16 cellular contexts compared by ENCODE assay signal in genomic region chr16:4806280-4806679, GRCh38. TPM values are rescaled to one million over a fixed set of nuclear protein-coding genes. Genes with fewer than 3 reads are reported as not detected.
A peak's percentile ranks its signal among the peaks of the same experiment; 100 is the strongest.
DNase-seq lines count a peak whose midpoint lies in the region; ATAC-seq, FAIRE-seq and TF ChIP-seq lines count a peak whose summit lies in the region.
"Had no signal": no experiment of that assay in that cellular context is flagged by ENCODE, and none has a peak within 500 bp of the region (broad histone marks: within the 10 kb centered on the region; RNA-seq: fewer than 3 reads in every experiment).

No MANE protein-coding gene starts in this region.

- in situ Hi-C loops in HepG2 (cut with HindIII; ENCODE audit: extremely low pct_ligation_motif_present, low pct_unique_long_range_greater_than_20kb): no loop called here

- no peak for TF ChIP-seq POLR2A in HepG2 (IDR thresholded peaks at IDR 0.05; ENCODE audit: insufficient read depth in 1 of 2, low read depth in 2 of 2, low read length in 2 of 2)
- TF ChIP-seq POLR2A in right lobe of liver (IDR thresholded peaks at IDR 0.05): no peak

- intact Hi-C loops in HepG2 (cut with micrococcal nuclease; ENCODE audit: unreplicated experiment): no loop called here
- intact Hi-C loops in right lobe of liver (cut with DNase I): no loop called here
- intact Hi-C loops in dendritic cell treated with granulocyte-macrophage colony-stimulating factor and Interleukin-4, amounts not matched to agents 40 ng/mL and 50 ng/mL, for 4 days (cut with micrococcal nuclease): no loop called here

- DNase-seq in HepG2 (ENCODE audit: low spot score): no peak
- no peak for DNase-seq in right lobe of liver
- DNase-seq in stimulated activated naive CD4-positive, alpha-beta T cell (lab: John Stamatoyannopoulos, UW): no peak
- no peak for DNase-seq in NCI-H510A treated with DMSO at 0.1 percent for 48 hours (lab: John Stamatoyannopoulos, UW)
- DNase-seq in mesothelial cell of epicardium (ENCODE audit: low spot score in 2 of 2, unreplicated experiment in 2 of 2): no peak
- DNase-seq: ACHN; Calu3; CD4-positive, alpha-beta T cell; DMS 273 treated with DMSO at 0.1 percent for 48 hours; GM23248; H7 had no signal

- FAIRE-seq in HepG2 (lab: Jason Lieb, UNC): no peak

- H3K4me3 Mint-ChIP-seq in dendritic cell treated with granulocyte-macrophage colony-stimulating factor and Interleukin-4, amounts not matched to agents 40 ng/mL and 50 ng/mL, for 4 days: no peak overlapping the region
- no peak overlapping the region for H3K4me3 Mint-ChIP-seq in mesothelial cell of epicardium
- H3K4me3 Mint-ChIP-seq: CD4-positive, alpha-beta T cell had no signal

- H3K79me2 ChIP-seq in HepG2 (ENCODE audit: insufficient read depth, low read length): no peaks in the 10 kb centered on the region

- H3K9me3 Mint-ChIP-seq in dendritic cell treated with granulocyte-macrophage colony-stimulating factor and Interleukin-4, amounts not matched to agents 40 ng/mL and 50 ng/mL, for 4 days: no peaks in the 10 kb centered on the region
- H3K9me3 Mint-ChIP-seq in mesothelial cell of epicardium: no peaks in the 10 kb centered on the region
- H3K9me3 Mint-ChIP-seq: CD4-positive, alpha-beta T cell had no signal

- H3K4me1 Mint-ChIP-seq in dendritic cell treated with granulocyte-macrophage colony-stimulating factor and Interleukin-4, amounts not matched to agents 40 ng/mL and 50 ng/mL, for 4 days (ENCODE audit: low read depth): peaks cover 36% of the 10 kb centered on the region
- H3K4me1 Mint-ChIP-seq in mesothelial cell of epicardium: peaks cover 29% of the 10 kb centered on the region

- H3K36me3 Mint-ChIP-seq in dendritic cell treated with granulocyte-macrophage colony-stimulating factor and Interleukin-4, amounts not matched to agents 40 ng/mL and 50 ng/mL, for 4 days (ENCODE audit: low read depth): peaks cover 86% of the 10 kb centered on the region
- H3K36me3 Mint-ChIP-seq in mesothelial cell of epicardium: peaks cover 18% of the 10 kb centered on the region

- no peak overlapping the region for H3K9ac ChIP-seq in HepG2 (ENCODE audit: insufficient read depth, low read depth, low read length)
- H3K9ac ChIP-seq: BLaER1 treated with 17β-estradiol and CSF1 and Interleukin-3, amounts not matched to agents 10 nM and 100 nM; GM23248 had no signal

- no peak overlapping the region for H3K4me2 ChIP-seq in HepG2 (ENCODE audit: low read depth, low read length)
- H3K4me2 ChIP-seq: BLaER1 treated with 17β-estradiol and CSF1 and Interleukin-3, amounts not matched to agents 10 nM and 100 nM had no signal

- TF ChIP-seq EP300 in HepG2 (IDR thresholded peaks at IDR 0.05; ENCODE audit: low read depth in 2 of 2, low read length in 2 of 2) (no peak), HepG2 (CRISPR knock-in tag; IDR thresholded peaks at IDR 0.05; ENCODE audit: borderline replicate concordance) (no peak)

- POLR2A ChIA-PET in HepG2 (lab: Yijun Ruan, JAX): no interaction called here

- H3K27ac ChIP-seq in HepG2 (ENCODE audit: extremely low read length, insufficient read depth, low read length) (no peak overlapping the region), right lobe of liver (no peak overlapping the region)
- H3K27ac ChIP-seq: BLaER1 treated with 17β-estradiol and CSF1 and Interleukin-3, amounts not matched to agents 10 nM and 100 nM; GM23248 had no signal

- WGBS in HepG2 (ENCODE audit: low lambda C conversion rate): 96% methylated on average over 6 of the region's 6 CpGs
- WGBS in right lobe of liver (ENCODE audit: insufficient coverage, low coverage, low lambda C conversion rate, missing lambda C conversion rate): 98% methylated on average over 6 of the region's 6 CpGs

- no peaks in the 10 kb centered on the region for H3K9me3 ChIP-seq in HepG2 (ENCODE audit: low read length)
- H3K9me3 ChIP-seq in right lobe of liver: no peaks in the 10 kb centered on the region
- H3K9me3 ChIP-seq: BLaER1 treated with 17β-estradiol and CSF1 and Interleukin-3, amounts not matched to agents 10 nM and 100 nM had no signal

- CTCF ChIA-PET in HepG2 (lab: Yijun Ruan, JAX; ENCODE audit: low intra/inter-chr PET ratio, low total read pairs): no interaction called here

- no TSS peak for BruUV-seq in HepG2 (replicated peaks; lab: Mats Ljungman, UMichigan)

- peak overlapping the region; percentile 97 for H3K27ac Mint-ChIP-seq in dendritic cell treated with granulocyte-macrophage colony-stimulating factor and Interleukin-4, amounts not matched to agents 40 ng/mL and 50 ng/mL, for 4 days
- no peak overlapping the region for H3K27ac Mint-ChIP-seq in mesothelial cell of epicardium
- H3K27ac Mint-ChIP-seq: CD4-positive, alpha-beta T cell had no signal

- H3K27me3 Mint-ChIP-seq in dendritic cell treated with granulocyte-macrophage colony-stimulating factor and Interleukin-4, amounts not matched to agents 40 ng/mL and 50 ng/mL, for 4 days: no peaks in the 10 kb centered on the region
- H3K27me3 Mint-ChIP-seq in mesothelial cell of epicardium (ENCODE audit: low read depth): no peaks in the 10 kb centered on the region
- H3K27me3 Mint-ChIP-seq: CD4-positive, alpha-beta T cell had no signal

- H3K36me3 ChIP-seq in HepG2 (replicated peaks in 1 of 2; ENCODE audit: control insufficient read depth in 1 of 2, insufficient read depth in 2 of 2, low read length in 2 of 2) (peaks cover 3 to 41% of the 10 kb centered on the region in 2 experiments; a peak in 4 of 5 replicates), right lobe of liver (peaks cover 0 to 53% (median 16%) of the 10 kb centered on the region in 4 donors)

- TF ChIP-seq RAD21 in HepG2 (CRISPR knock-in tag; IDR thresholded peaks at IDR 0.05): no peak

- TF ChIP-seq CTCF in HepG2 (CRISPR knock-in tag; IDR thresholded peaks at IDR 0.05) (no peak), right lobe of liver (IDR thresholded peaks at IDR 0.05) (no peak), mesothelial cell of epicardium (IDR thresholded peaks at IDR 0.05; ENCODE audit: unreplicated experiment) (no peak)

- no peak for ATAC-seq in HepG2
- ATAC-seq in right lobe of liver: no peak

- no peak overlapping the region for H3K4me3 ChIP-seq in HepG2 (replicated peaks in 1 of 3; ENCODE audit: insufficient read depth in 1 of 3, low read depth in 2 of 3, low read length in 3 of 3)
- H3K4me3 ChIP-seq in right lobe of liver: no peak overlapping the region
- H3K4me3 ChIP-seq: BLaER1 treated with 17β-estradiol and CSF1 and Interleukin-3, amounts not matched to agents 10 nM and 100 nM; GM23248 had no signal

- no peak overlapping the region for H2AFZ ChIP-seq in HepG2 (ENCODE audit: low read length)
- H2AFZ ChIP-seq: GM23248 had no signal

- H3K4me1 ChIP-seq in HepG2 (ENCODE audit: insufficient read depth, low read length) (peaks cover 8% of the 10 kb centered on the region), right lobe of liver (peaks cover 0 to 5% (median under 1%) of the 10 kb centered on the region in 4 donors)

- H4K20me1 ChIP-seq in HepG2 (ENCODE audit: insufficient read depth, low read length): no peaks in the 10 kb centered on the region

- no peaks in the 10 kb centered on the region for H3K27me3 ChIP-seq in HepG2 (ENCODE audit: control insufficient read depth in 1 of 2, insufficient read depth in 2 of 2, low read length in 2 of 2)
- no peaks in the 10 kb centered on the region for H3K27me3 ChIP-seq in right lobe of liver
- H3K27me3 ChIP-seq: BLaER1 treated with 17β-estradiol and CSF1 and Interleukin-3, amounts not matched to agents 10 nM and 100 nM had no signal

RNA-seq across cellular contexts. Expression of gene ROGDI, which starts 3.8 kb away (rescaled TPM):
- total RNA-seq in HepG2 (2016; rRNA removed; fragmentation: Illumina TruSeq; extraction: Trizol) (16.8 and 19.2 TPM in 2 replicates), right lobe of liver (10 to 100 TPM in 5 of 6 experiments, 1 to 10 TPM in 1; 8.3 to 24.2 (median 14.0) TPM), mesothelial cell of epicardium (53.9 to 61.8 TPM (median 55.4 TPM) in 3 replicates)
- total RNA-seq in HepG2 (2016; cell fraction: cytosol; rRNA removed; fragmentation: Illumina TruSeq; extraction: Trizol; ENCODE audit: low read depth): 22.3 and 22.8 TPM in 2 replicates
- 15.4 and 17.5 TPM in 2 replicates for total RNA-seq in HepG2 (2016; cell fraction: insoluble cytoplasmic fraction; rRNA removed; fragmentation: Illumina TruSeq; extraction: Trizol)
- total RNA-seq in HepG2 (2016; cell fraction: membrane; rRNA removed; fragmentation: Illumina TruSeq; extraction: Trizol): 24.2 and 30.2 TPM in 2 replicates
- total RNA-seq in HepG2 (2016; cell fraction: nucleus; rRNA removed; fragmentation: Illumina TruSeq; extraction: Trizol): 11.4 and 14.7 TPM in 2 replicates
- 42.1 and 55.9 TPM in 2 replicates for polyA plus RNA-seq in HepG2 (2011; rRNA removed)
- polyA plus RNA-seq in HepG2 (2011; cell fraction: cytosol; rRNA removed): 28.6 and 42.0 TPM in 2 replicates
- polyA plus RNA-seq in HepG2 (2011; cell fraction: nucleus; rRNA removed): 210 and 224 TPM in 2 replicates
- 19.5 and 23.7 TPM in 2 replicates for polyA plus RNA-seq in HepG2 (2012)
- 25.8 and 30.9 TPM in 2 replicates for polyA plus RNA-seq in HepG2 (2016; cell fraction: cytosol; fragmentation: Illumina TruSeq; extraction: Trizol; ENCODE audit: low read depth)
- 20.1 TPM in 2 replicates for polyA plus RNA-seq in HepG2 (2016; cell fraction: insoluble cytoplasmic fraction; fragmentation: Illumina TruSeq; extraction: Trizol; ENCODE audit: low read depth)
- 27.7 and 34.1 TPM in 2 replicates for polyA plus RNA-seq in HepG2 (2016; cell fraction: membrane; fragmentation: Illumina TruSeq; extraction: Trizol; ENCODE audit: low read depth)
- polyA plus RNA-seq in HepG2 (2016; cell fraction: nucleus; fragmentation: Illumina TruSeq; extraction: Trizol; ENCODE audit: insufficient read depth, low read depth): 40.1 and 43.8 TPM in 2 replicates
- polyA minus RNA-seq in HepG2 (2011; rRNA and poly(A)+ RNA removed; ENCODE audit: low replicate concordance): 13.8 and 24.1 TPM in 2 replicates
- 7.8 and 9.9 TPM in 2 replicates for polyA minus RNA-seq in HepG2 (2011; cell fraction: cytosol; rRNA and poly(A)+ RNA removed)
- polyA minus RNA-seq in HepG2 (2011; cell fraction: nucleus; rRNA and poly(A)+ RNA removed): 13.5 and 14.2 TPM in 2 replicates

RNA-seq across cellular contexts. Expression of gene SMIM22, which starts 11.1 kb away (rescaled TPM):
- total RNA-seq in HepG2 (2016; rRNA removed; fragmentation: Illumina TruSeq; extraction: Trizol): not detected in 2 replicates
- not detected in 2 replicates for total RNA-seq in HepG2 (2016; cell fraction: cytosol; rRNA removed; fragmentation: Illumina TruSeq; extraction: Trizol; ENCODE audit: low read depth)
- total RNA-seq in HepG2 (2016; cell fraction: insoluble cytoplasmic fraction; rRNA removed; fragmentation: Illumina TruSeq; extraction: Trizol): not detected in 2 replicates
- total RNA-seq in HepG2 (2016; cell fraction: membrane; rRNA removed; fragmentation: Illumina TruSeq; extraction: Trizol): not detected in 2 replicates
- not detected in 2 replicates for total RNA-seq in HepG2 (2016; cell fraction: nucleus; rRNA removed; fragmentation: Illumina TruSeq; extraction: Trizol)
- polyA plus RNA-seq in HepG2 (2011; rRNA removed): not detected in 2 replicates
- polyA plus RNA-seq in HepG2 (2011; cell fraction: cytosol; rRNA removed): not detected in 2 replicates
- not detected in 2 replicates for polyA plus RNA-seq in HepG2 (2011; cell fraction: nucleus; rRNA removed)
- 0.52 TPM in 1 of 2 replicates, not detected in the other for polyA plus RNA-seq in HepG2 (2012)
- not detected in 2 replicates for polyA plus RNA-seq in HepG2 (2016; cell fraction: cytosol; fragmentation: Illumina TruSeq; extraction: Trizol; ENCODE audit: low read depth)
- not detected in 2 replicates for polyA plus RNA-seq in HepG2 (2016; cell fraction: insoluble cytoplasmic fraction; fragmentation: Illumina TruSeq; extraction: Trizol; ENCODE audit: low read depth)
- not detected in 2 replicates for polyA plus RNA-seq in HepG2 (2016; cell fraction: membrane; fragmentation: Illumina TruSeq; extraction: Trizol; ENCODE audit: low read depth)
- not detected in 2 replicates for polyA plus RNA-seq in HepG2 (2016; cell fraction: nucleus; fragmentation: Illumina TruSeq; extraction: Trizol; ENCODE audit: insufficient read depth, low read depth)
- not detected in 2 replicates for polyA minus RNA-seq in HepG2 (2011; rRNA and poly(A)+ RNA removed; ENCODE audit: low replicate concordance)
- polyA minus RNA-seq in HepG2 (2011; cell fraction: cytosol; rRNA and poly(A)+ RNA removed): not detected in 2 replicates
- polyA minus RNA-seq in HepG2 (2011; cell fraction: nucleus; rRNA and poly(A)+ RNA removed): not detected in 2 replicates
- under 1 TPM in 2 of 6 experiments, not detected in 4; 0.44 to 0.95 TPM for total RNA-seq in right lobe of liver
- total RNA-seq in mesothelial cell of epicardium: not detected in 3 replicates
- total RNA-seq: A172; CD4-positive, alpha-beta T cell; Daoy; GM23248; H7; HT1080 had no signal
- polyA plus RNA-seq: GM23248 had no signal

RNA-seq across cellular contexts. Expression of gene SEPTIN12, which starts 18.1 kb away (rescaled TPM):
- total RNA-seq in HepG2 (2016; rRNA removed; fragmentation: Illumina TruSeq; extraction: Trizol) (0.22 TPM in 1 of 2 replicates, not detected in the other), right lobe of liver (not detected), mesothelial cell of epicardium (0.42 to 1.3 TPM (median 0.44 TPM) in 3 replicates)
- total RNA-seq in HepG2 (2016; cell fraction: cytosol; rRNA removed; fragmentation: Illumina TruSeq; extraction: Trizol; ENCODE audit: low read depth): not detected in 2 replicates
- not detected in 2 replicates for total RNA-seq in HepG2 (2016; cell fraction: insoluble cytoplasmic fraction; rRNA removed; fragmentation: Illumina TruSeq; extraction: Trizol)
- not detected in 2 replicates for total RNA-seq in HepG2 (2016; cell fraction: membrane; rRNA removed; fragmentation: Illumina TruSeq; extraction: Trizol)
- total RNA-seq in HepG2 (2016; cell fraction: nucleus; rRNA removed; fragmentation: Illumina TruSeq; extraction: Trizol): not detected in 2 replicates
- polyA plus RNA-seq in HepG2 (2011; rRNA removed): 0.31 TPM in 1 of 2 replicates, not detected in the other
- polyA plus RNA-seq in HepG2 (2011; cell fraction: cytosol; rRNA removed): not detected in 2 replicates
- polyA plus RNA-seq in HepG2 (2011; cell fraction: nucleus; rRNA removed): 0.29 and 0.43 TPM in 2 replicates
- 0.50 TPM in 1 of 2 replicates, not detected in the other for polyA plus RNA-seq in HepG2 (2012)
- not detected in 2 replicates for polyA plus RNA-seq in HepG2 (2016; cell fraction: cytosol; fragmentation: Illumina TruSeq; extraction: Trizol; ENCODE audit: low read depth)
- not detected in 2 replicates for polyA plus RNA-seq in HepG2 (2016; cell fraction: insoluble cytoplasmic fraction; fragmentation: Illumina TruSeq; extraction: Trizol; ENCODE audit: low read depth)
- not detected in 2 replicates for polyA plus RNA-seq in HepG2 (2016; cell fraction: membrane; fragmentation: Illumina TruSeq; extraction: Trizol; ENCODE audit: low read depth)
- polyA plus RNA-seq in HepG2 (2016; cell fraction: nucleus; fragmentation: Illumina TruSeq; extraction: Trizol; ENCODE audit: insufficient read depth, low read depth): not detected in 2 replicates
- 0.89 TPM in 1 of 2 replicates, not detected in the other for polyA minus RNA-seq in HepG2 (2011; rRNA and poly(A)+ RNA removed; ENCODE audit: low replicate concordance)
- not detected in 2 replicates for polyA minus RNA-seq in HepG2 (2011; cell fraction: cytosol; rRNA and poly(A)+ RNA removed)
- polyA minus RNA-seq in HepG2 (2011; cell fraction: nucleus; rRNA and poly(A)+ RNA removed): not detected in 2 replicates
- total RNA-seq: A172; Calu3; CD4-positive, alpha-beta T cell; Daoy; GM23248; H7; HT1080 had no signal
- polyA plus RNA-seq: GM23248 had no signal

RNA-seq across cellular contexts. Expression of gene ZNF500, which starts 39.3 kb away (rescaled TPM):
- total RNA-seq in HepG2 (2016; rRNA removed; fragmentation: Illumina TruSeq; extraction: Trizol) (8.1 and 12.2 TPM in 2 replicates), right lobe of liver (1 to 10 TPM; 4.5 to 6.6 (median 5.8) TPM), mesothelial cell of epicardium (25.3 to 29.8 TPM (median 25.4 TPM) in 3 replicates)
- 1.6 and 1.9 TPM in 2 replicates for total RNA-seq in HepG2 (2016; cell fraction: cytosol; rRNA removed; fragmentation: Illumina TruSeq; extraction: Trizol; ENCODE audit: low read depth)
- 8.1 and 12.2 TPM in 2 replicates for total RNA-seq in HepG2 (2016; cell fraction: insoluble cytoplasmic fraction; rRNA removed; fragmentation: Illumina TruSeq; extraction: Trizol)
- total RNA-seq in HepG2 (2016; cell fraction: membrane; rRNA removed; fragmentation: Illumina TruSeq; extraction: Trizol): 3.8 and 4.4 TPM in 2 replicates
- total RNA-seq in HepG2 (2016; cell fraction: nucleus; rRNA removed; fragmentation: Illumina TruSeq; extraction: Trizol): 9.6 and 15.9 TPM in 2 replicates
- 6.1 and 7.4 TPM in 2 replicates for polyA plus RNA-seq in HepG2 (2011; rRNA removed)
- polyA plus RNA-seq in HepG2 (2011; cell fraction: cytosol; rRNA removed): 3.0 and 4.9 TPM in 2 replicates
- 17.2 and 20.4 TPM in 2 replicates for polyA plus RNA-seq in HepG2 (2011; cell fraction: nucleus; rRNA removed)
- 3.2 and 3.5 TPM in 2 replicates for polyA plus RNA-seq in HepG2 (2012)
- polyA plus RNA-seq in HepG2 (2016; cell fraction: cytosol; fragmentation: Illumina TruSeq; extraction: Trizol; ENCODE audit: low read depth): 0.76 and 0.78 TPM in 2 replicates
- polyA plus RNA-seq in HepG2 (2016; cell fraction: insoluble cytoplasmic fraction; fragmentation: Illumina TruSeq; extraction: Trizol; ENCODE audit: low read depth): 5.1 and 5.9 TPM in 2 replicates
- 1.9 and 2.5 TPM in 2 replicates for polyA plus RNA-seq in HepG2 (2016; cell fraction: membrane; fragmentation: Illumina TruSeq; extraction: Trizol; ENCODE audit: low read depth)
- 19.3 and 24.8 TPM in 2 replicates for polyA plus RNA-seq in HepG2 (2016; cell fraction: nucleus; fragmentation: Illumina TruSeq; extraction: Trizol; ENCODE audit: insufficient read depth, low read depth)
- polyA minus RNA-seq in HepG2 (2011; rRNA and poly(A)+ RNA removed; ENCODE audit: low replicate concordance): 17.1 and 19.6 TPM in 2 replicates
- polyA minus RNA-seq in HepG2 (2011; cell fraction: cytosol; rRNA and poly(A)+ RNA removed): 2.6 and 3.3 TPM in 2 replicates
- 11.8 and 12.1 TPM in 2 replicates for polyA minus RNA-seq in HepG2 (2011; cell fraction: nucleus; rRNA and poly(A)+ RNA removed)

RNA-seq across cellular contexts. Expression of gene GLYR1, which starts 40.8 kb away (rescaled TPM):
- total RNA-seq in HepG2 (2016; rRNA removed; fragmentation: Illumina TruSeq; extraction: Trizol) (48.7 and 65.0 TPM in 2 replicates), right lobe of liver (10 to 100 TPM; 33.1 to 55.2 (median 51.2) TPM), mesothelial cell of epicardium (96.6 to 105 TPM (median 104 TPM) in 3 replicates)
- total RNA-seq in HepG2 (2016; cell fraction: cytosol; rRNA removed; fragmentation: Illumina TruSeq; extraction: Trizol; ENCODE audit: low read depth): 15.9 and 19.4 TPM in 2 replicates
- total RNA-seq in HepG2 (2016; cell fraction: insoluble cytoplasmic fraction; rRNA removed; fragmentation: Illumina TruSeq; extraction: Trizol): 45.2 and 62.7 TPM in 2 replicates
- 15.9 and 18.0 TPM in 2 replicates for total RNA-seq in HepG2 (2016; cell fraction: membrane; rRNA removed; fragmentation: Illumina TruSeq; extraction: Trizol)
- 42.0 and 52.4 TPM in 2 replicates for total RNA-seq in HepG2 (2016; cell fraction: nucleus; rRNA removed; fragmentation: Illumina TruSeq; extraction: Trizol)
- polyA plus RNA-seq in HepG2 (2011; rRNA removed): 28.3 and 35.0 TPM in 2 replicates
- 19.7 and 20.6 TPM in 2 replicates for polyA plus RNA-seq in HepG2 (2011; cell fraction: cytosol; rRNA removed)
- 37.8 and 42.0 TPM in 2 replicates for polyA plus RNA-seq in HepG2 (2011; cell fraction: nucleus; rRNA removed)
- 24.7 and 35.3 TPM in 2 replicates for polyA plus RNA-seq in HepG2 (2012)
- polyA plus RNA-seq in HepG2 (2016; cell fraction: cytosol; fragmentation: Illumina TruSeq; extraction: Trizol; ENCODE audit: low read depth): 5.7 and 7.1 TPM in 2 replicates
- polyA plus RNA-seq in HepG2 (2016; cell fraction: insoluble cytoplasmic fraction; fragmentation: Illumina TruSeq; extraction: Trizol; ENCODE audit: low read depth): 52.7 and 61.5 TPM in 2 replicates
- 9.9 and 13.3 TPM in 2 replicates for polyA plus RNA-seq in HepG2 (2016; cell fraction: membrane; fragmentation: Illumina TruSeq; extraction: Trizol; ENCODE audit: low read depth)
- polyA plus RNA-seq in HepG2 (2016; cell fraction: nucleus; fragmentation: Illumina TruSeq; extraction: Trizol; ENCODE audit: insufficient read depth, low read depth): 79.5 and 95.5 TPM in 2 replicates
- 31.8 and 71.0 TPM in 2 replicates for polyA minus RNA-seq in HepG2 (2011; rRNA and poly(A)+ RNA removed; ENCODE audit: low replicate concordance)
- polyA minus RNA-seq in HepG2 (2011; cell fraction: cytosol; rRNA and poly(A)+ RNA removed): 7.9 and 8.7 TPM in 2 replicates
- 30.6 and 30.8 TPM in 2 replicates for polyA minus RNA-seq in HepG2 (2011; cell fraction: nucleus; rRNA and poly(A)+ RNA removed)
